ENCODE assay signal across 1 cellular context in genomic region chr7:117683736-117684135, GRCh38.
TF ChIP-seq lines count a peak whose summit lies in the region.

No MANE protein-coding gene starts in this region.

TF ChIP-seq in GM12878, 131 proteins besides CTCF, POLR2A, EP300 and RAD21:
- no peak for TF ChIP-seq TARDBP (IDR thresholded peaks at IDR 0.05; ENCODE audit: borderline replicate concordance)
- TF ChIP-seq CREM (IDR thresholded peaks at IDR 0.05; ENCODE audit: low read depth): no peak
- no peak for TF ChIP-seq CBX3 (IDR thresholded peaks at IDR 0.05; ENCODE audit: borderline replicate concordance, low read depth)
- no peak for TF ChIP-seq E2F4 (IDR thresholded peaks at IDR 0.05; ENCODE audit: low read depth, low read length)
- TF ChIP-seq GATAD2B (conservative IDR thresholded peaks at IDR 0.05; ENCODE audit: low read depth): no peak
- no peak for TF ChIP-seq ASH2L (IDR thresholded peaks at IDR 0.05; ENCODE audit: borderline replicate concordance, low read depth)
- no peak for TF ChIP-seq MLLT1 (IDR thresholded peaks at IDR 0.05)
- TF ChIP-seq ATF2 (IDR thresholded peaks at IDR 0.05; ENCODE audit: low read length): no peak
- TF ChIP-seq SUZ12 (IDR thresholded peaks at IDR 0.05; ENCODE audit: unreplicated experiment): no peak
- no peak for TF ChIP-seq BRCA1 (IDR thresholded peaks at IDR 0.05; ENCODE audit: low read depth, low read length)
